Comparison of ENCODE assay signal across 1 cellular context in the genomic region with DNA sequence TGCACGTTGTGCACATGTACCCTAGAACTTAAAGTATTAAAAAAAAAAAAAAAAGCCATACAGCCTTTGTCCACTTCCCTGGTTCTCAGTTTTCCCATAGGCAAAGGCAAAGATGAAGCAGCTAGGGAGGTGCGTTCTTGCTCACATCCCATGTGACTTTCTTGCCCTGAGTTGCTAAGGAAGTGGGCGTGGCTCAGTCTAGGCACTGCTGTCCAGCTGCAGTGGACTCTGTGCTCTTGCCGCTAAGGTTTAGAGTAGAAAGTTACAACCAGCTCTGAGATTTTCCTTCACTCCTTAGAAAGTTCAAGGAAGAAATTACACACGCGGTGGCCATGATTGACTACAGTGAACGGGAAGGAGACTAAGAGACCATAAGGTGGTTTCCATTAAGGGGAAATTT.
TF ChIP-seq lines count a peak whose summit lies in the region.

No MANE protein-coding gene starts in this region.

TF ChIP-seq in GM23338, 12 proteins besides CTCF, POLR2A, EP300 and RAD21 (continued from another document):
- TF ChIP-seq, protein P1, sequence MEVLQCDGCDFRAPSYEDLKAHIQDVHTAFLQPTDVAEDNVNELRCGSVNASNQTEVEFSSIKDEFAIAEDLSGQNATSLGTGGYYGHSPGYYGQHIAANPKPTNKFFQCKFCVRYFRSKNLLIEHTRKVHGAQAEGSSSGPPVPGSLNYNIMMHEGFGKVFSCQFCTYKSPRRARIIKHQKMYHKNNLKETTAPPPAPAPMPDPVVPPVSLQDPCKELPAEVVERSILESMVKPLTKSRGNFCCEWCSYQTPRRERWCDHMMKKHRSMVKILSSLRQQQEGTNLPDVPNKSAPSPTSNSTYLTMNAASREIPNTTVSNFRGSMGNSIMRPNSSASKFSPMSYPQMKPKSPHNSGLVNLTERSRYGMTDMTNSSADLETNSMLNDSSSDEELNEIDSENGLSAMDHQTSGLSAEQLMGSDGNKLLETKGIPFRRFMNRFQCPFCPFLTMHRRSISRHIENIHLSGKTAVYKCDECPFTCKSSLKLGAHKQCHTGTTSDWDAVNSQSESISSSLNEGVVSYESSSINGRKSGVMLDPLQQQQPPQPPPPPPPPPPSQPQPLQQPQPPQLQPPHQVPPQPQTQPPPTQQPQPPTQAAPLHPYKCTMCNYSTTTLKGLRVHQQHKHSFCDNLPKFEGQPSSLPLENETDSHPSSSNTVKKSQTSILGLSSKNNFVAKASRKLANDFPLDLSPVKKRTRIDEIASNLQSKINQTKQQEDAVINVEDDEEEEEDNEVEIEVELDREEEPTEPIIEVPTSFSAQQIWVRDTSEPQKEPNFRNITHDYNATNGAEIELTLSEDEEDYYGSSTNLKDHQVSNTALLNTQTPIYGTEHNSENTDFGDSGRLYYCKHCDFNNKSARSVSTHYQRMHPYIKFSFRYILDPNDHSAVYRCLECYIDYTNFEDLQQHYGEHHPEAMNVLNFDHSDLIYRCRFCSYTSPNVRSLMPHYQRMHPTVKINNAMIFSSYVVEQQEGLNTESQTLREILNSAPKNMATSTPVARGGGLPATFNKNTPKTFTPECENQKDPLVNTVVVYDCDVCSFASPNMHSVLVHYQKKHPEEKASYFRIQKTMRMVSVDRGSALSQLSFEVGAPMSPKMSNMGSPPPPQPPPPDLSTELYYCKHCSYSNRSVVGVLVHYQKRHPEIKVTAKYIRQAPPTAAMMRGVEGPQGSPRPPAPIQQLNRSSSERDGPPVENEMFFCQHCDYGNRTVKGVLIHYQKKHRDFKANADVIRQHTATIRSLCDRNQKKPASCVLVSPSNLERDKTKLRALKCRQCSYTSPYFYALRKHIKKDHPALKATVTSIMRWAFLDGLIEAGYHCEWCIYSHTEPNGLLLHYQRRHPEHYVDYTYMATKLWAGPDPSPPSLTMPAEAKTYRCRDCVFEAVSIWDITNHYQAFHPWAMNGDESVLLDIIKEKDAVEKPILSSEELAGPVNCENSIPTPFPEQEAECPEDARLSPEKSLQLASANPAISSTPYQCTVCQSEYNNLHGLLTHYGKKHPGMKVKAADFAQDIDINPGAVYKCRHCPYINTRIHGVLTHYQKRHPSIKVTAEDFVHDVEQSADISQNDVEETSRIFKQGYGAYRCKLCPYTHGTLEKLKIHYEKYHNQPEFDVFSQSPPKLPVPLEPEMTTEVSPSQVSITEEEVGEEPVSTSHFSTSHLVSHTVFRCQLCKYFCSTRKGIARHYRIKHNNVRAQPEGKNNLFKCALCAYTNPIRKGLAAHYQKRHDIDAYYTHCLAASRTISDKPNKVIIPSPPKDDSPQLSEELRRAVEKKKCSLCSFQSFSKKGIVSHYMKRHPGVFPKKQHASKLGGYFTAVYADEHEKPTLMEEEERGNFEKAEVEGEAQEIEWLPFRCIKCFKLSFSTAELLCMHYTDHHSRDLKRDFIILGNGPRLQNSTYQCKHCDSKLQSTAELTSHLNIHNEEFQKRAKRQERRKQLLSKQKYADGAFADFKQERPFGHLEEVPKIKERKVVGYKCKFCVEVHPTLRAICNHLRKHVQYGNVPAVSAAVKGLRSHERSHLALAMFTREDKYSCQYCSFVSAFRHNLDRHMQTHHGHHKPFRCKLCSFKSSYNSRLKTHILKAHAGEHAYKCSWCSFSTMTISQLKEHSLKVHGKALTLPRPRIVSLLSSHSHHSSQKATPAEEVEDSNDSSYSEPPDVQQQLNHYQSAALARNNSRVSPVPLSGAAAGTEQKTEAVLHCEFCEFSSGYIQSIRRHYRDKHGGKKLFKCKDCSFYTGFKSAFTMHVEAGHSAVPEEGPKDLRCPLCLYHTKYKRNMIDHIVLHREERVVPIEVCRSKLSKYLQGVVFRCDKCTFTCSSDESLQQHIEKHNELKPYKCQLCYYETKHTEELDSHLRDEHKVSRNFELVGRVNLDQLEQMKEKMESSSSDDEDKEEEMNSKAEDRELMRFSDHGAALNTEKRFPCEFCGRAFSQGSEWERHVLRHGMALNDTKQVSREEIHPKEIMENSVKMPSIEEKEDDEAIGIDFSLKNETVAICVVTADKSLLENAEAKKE (CRISPR knock-in tag; IDR thresholded peaks at IDR 0.05): no peak
- TF ChIP-seq NANOG (IDR thresholded peaks at IDR 0.05; ENCODE audit: borderline replicate concordance): no peak
- no peak for TF ChIP-seq EZH2phosphoT487 (IDR thresholded peaks at IDR 0.05; ENCODE audit: unreplicated experiment)
